Comparison of ENCODE assay signal across 8 cellular contexts in the genomic region with DNA sequence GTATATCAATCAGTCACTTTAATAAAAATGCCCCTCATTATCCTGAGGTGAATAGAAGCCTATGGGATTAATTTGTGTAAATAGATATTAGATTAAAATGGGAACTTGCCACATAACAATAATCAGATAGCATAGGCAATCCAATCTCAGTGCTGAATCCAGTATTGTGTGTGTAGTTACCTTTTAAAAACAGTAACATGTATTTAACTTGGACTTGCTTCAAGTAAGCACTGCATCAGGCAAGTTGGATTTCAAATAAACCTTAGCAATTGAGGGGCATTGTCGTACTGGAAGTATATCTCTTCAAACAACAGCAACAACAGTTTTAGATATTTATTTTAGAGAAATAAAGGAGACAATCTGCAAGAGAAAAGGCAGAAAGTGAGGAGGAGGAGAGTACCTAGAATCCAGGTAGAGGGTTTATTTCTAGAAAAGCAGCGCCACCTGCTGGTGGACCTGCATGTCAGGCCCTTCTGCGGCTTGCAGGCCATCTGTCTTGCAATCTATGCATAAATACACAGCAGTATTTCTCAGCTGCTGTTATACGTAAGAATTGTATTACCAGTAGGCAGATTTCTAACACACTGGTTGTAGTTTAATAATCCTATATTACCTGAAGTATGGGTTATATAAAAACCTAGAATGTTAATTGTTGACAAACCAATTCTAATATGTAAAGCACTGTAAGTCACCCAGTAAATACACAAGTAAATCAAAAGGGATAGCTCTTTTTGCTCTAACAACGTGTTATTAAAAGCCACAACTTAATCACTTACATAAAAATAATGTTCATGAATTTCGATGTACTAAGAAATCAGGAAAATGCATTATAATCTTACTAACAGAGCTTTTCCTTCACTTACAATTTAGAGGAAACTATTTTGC.
DNase-seq lines count a peak whose midpoint lies in the region; ATAC-seq and TF ChIP-seq lines count a peak whose summit lies in the region.

No MANE protein-coding gene starts in this region.

- H3K4me1 ChIP-seq in liver (ENCODE audit: control insufficient read depth in 4 of 4, insufficient read depth in 4 of 4, low read length in 3 of 4): peaks cover 0 to 4% (median 0%) of the 10 kb centered on the region in 4 donors

- H3K27me3 ChIP-seq in liver (ENCODE audit: control insufficient read depth in 4 of 4, insufficient read depth in 4 of 4, low read length in 3 of 4): no peaks in the 10 kb centered on the region

- H3K4me3 ChIP-seq in AG04449 (ENCODE audit: low read depth, low read length): no peak overlapping the region
- H3K4me3 ChIP-seq in coronary artery: no peak overlapping the region
- no peak overlapping the region for H3K4me3 ChIP-seq in liver (ENCODE audit: low read depth in 1 of 3, low read length in 3 of 3)

- DNase-seq in AG04449 (ENCODE audit: low read depth, low spot score) (peak; percentile 14), NCI-H2227 treated with DMSO at 0.1 percent for 48 hours (lab: John Stamatoyannopoulos, UW) (peak; percentile 87), coronary artery (ENCODE audit: low spot score) (no peak)
- DNase-seq in activated CD4-positive, alpha-beta T cell treated with anti-CD3 and anti-CD28 coated beads for 48 hours: peak; percentile 77
- DNase-seq in stimulated activated CD4-positive, alpha-beta T cell treated with anti-CD3 and anti-CD28 coated beads, TNF-alpha, amount 100 ng/mL, for 1 hour (ENCODE audit: low read depth in 3 of 3, low spot score in 1 of 3): peak; percentile 23 to 45 (median 30)

- H3K9me3 ChIP-seq in liver (ENCODE audit: control insufficient read depth in 4 of 4, low read length in 3 of 4): no peaks in the 10 kb centered on the region

- no peak overlapping the region for H3K9ac ChIP-seq in liver (ENCODE audit: low read depth in 1 of 2, low read length in 2 of 2)

- whole genome bisulfite sequencing in liver: 10% methylated on average over 6 of the region's 6 CpGs

- POLR2A ChIA-PET in AG04449 (lab: Yijun Ruan, JAX): no interaction called here

- no peaks in the 10 kb centered on the region for H3K36me3 ChIP-seq in liver (ENCODE audit: control insufficient read depth in 4 of 4, insufficient read depth in 3 of 4, low read depth in 1 of 4, low read length in 3 of 4)

- H3K27ac ChIP-seq in coronary artery: no peak overlapping the region
- no peak overlapping the region for H3K27ac ChIP-seq in liver (ENCODE audit: low read depth in 1 of 2, low read length in 2 of 2)

- peak; percentile 89 to 94 for TF ChIP-seq RAD21 in liver (IDR thresholded peaks at IDR 0.05)

- peak; percentile 84 for TF ChIP-seq CTCF in AG04449 (IDR thresholded peaks at IDR 0.05; ENCODE audit: insufficient read depth, low read length, missing control alignments)
- TF ChIP-seq CTCF in coronary artery (IDR thresholded peaks at IDR 0.05): peak; percentile 78
- TF ChIP-seq CTCF in liver (IDR thresholded peaks at IDR 0.05; ENCODE audit: low read depth, low read length, missing input control): peak; percentile 86

- CTCF ChIA-PET in AG04449 (lab: Yijun Ruan, JAX): interaction anchor here (0.6 to 5.7 kb wide), 30 partner anchors 9 to 1587 kb away, joined by 3 to 74 read pairs (median 4); no protein-coding TSS in a partner anchor

- ATAC-seq in GM18867 (IDR thresholded peaks at IDR 0.05; ENCODE audit: unreplicated experiment): peak; percentile 90
- ATAC-seq in HG03280 (IDR thresholded peaks at IDR 0.05; ENCODE audit: unreplicated experiment): peak; percentile 81

TF ChIP-seq in liver, 16 proteins besides CTCF, POLR2A, EP300 and RAD21:
- no peak for TF ChIP-seq EGR1 (IDR thresholded peaks at IDR 0.05; ENCODE audit: low read depth in 2 of 2)
- TF ChIP-seq HNF4A (conservative IDR thresholded peaks at IDR 0.05): peak in 1 of 2 donors; percentile 8
- TF ChIP-seq SP1 (IDR thresholded peaks at IDR 0.05): no peak
- no peak for TF ChIP-seq YY1 (IDR thresholded peaks at IDR 0.05)
- no peak for TF ChIP-seq JUND (IDR thresholded peaks at IDR 0.05)
